In genomic region chr4:141229408-141230101, GRCh38 we compare ENCODE assay signal across 16 cellular contexts. TPM values are rescaled to one million over a fixed set of nuclear protein-coding genes. Genes with fewer than 3 reads are reported as not detected.
DNase-seq lines count a peak whose midpoint lies in the region; ATAC-seq and TF ChIP-seq lines count a peak whose summit lies in the region.
"Had no signal": no experiment of that assay in that cellular context is flagged by ENCODE, and none has a peak within 500 bp of the region (broad histone marks: within the 10 kb centered on the region; RNA-seq: fewer than 3 reads in every experiment).

No MANE protein-coding gene starts in this region.

- H3K4me1 Mint-ChIP-seq in memory B cell = peaks cover 13% of the 10 kb centered on the region
- peaks cover 4% of the 10 kb centered on the region for H3K4me1 Mint-ChIP-seq in osteocyte (ENCODE audit: unreplicated experiment)

- DNase-seq in NCI-H748 (lab: John Stamatoyannopoulos, UW; ENCODE audit: unreplicated experiment) (peak; percentile 1), NCI-H748 treated with DMSO at 0.1 percent for 48 hours (lab: John Stamatoyannopoulos, UW) (no peak), memory B cell (ENCODE audit: low spot score in 2 of 2) (no peak), C1 segment of cervical spinal cord (lab: John Stamatoyannopoulos, UW) (no peak), NCI-H2171 (lab: John Stamatoyannopoulos, UW) (no peak), osteocyte (ENCODE audit: extremely low spot score, unreplicated experiment) (no peak)
- DNase-seq: activated effector memory CD4-positive, alpha-beta T cell treated with anti-CD3 and anti-CD28 coated beads, Interleukin-2, amount 50 U/mL, for 16 hours; DMS 273 treated with DMSO at 0.1 percent for 48 hours; HFFc6; NCI-H446; pancreas; SHP77; stimulated activated CD4-positive, alpha-beta T cell treated with anti-CD3 and anti-CD28 coated beads, Interleukin-2, amount 100 ng/mL, for 24 hours; stomach had no signal

- H3K9me3 Mint-ChIP-seq in memory B cell (no peaks in the 10 kb centered on the region), osteocyte (ENCODE audit: unreplicated experiment) (no peaks in the 10 kb centered on the region)
- H3K9me3 Mint-ChIP-seq: HFFc6 had no signal

- H3K36me3 Mint-ChIP-seq in memory B cell (peaks cover 38% of the 10 kb centered on the region), osteocyte (ENCODE audit: unreplicated experiment) (peaks cover 61% of the 10 kb centered on the region)

- no peak for TF ChIP-seq CTCF in osteocyte (IDR thresholded peaks at IDR 0.05)

- H3K27me3 Mint-ChIP-seq in memory B cell (no peaks in the 10 kb centered on the region), osteocyte (ENCODE audit: unreplicated experiment) (no peaks in the 10 kb centered on the region)

- H3K4me3 Mint-ChIP-seq in memory B cell = no peak overlapping the region
- no peak overlapping the region for H3K4me3 Mint-ChIP-seq in osteocyte (ENCODE audit: unreplicated experiment)
- H3K4me3 Mint-ChIP-seq: HFFc6 had no signal

- H3K27ac Mint-ChIP-seq in memory B cell (peak overlapping the region; percentile 3), osteocyte (ENCODE audit: unreplicated experiment) (no peak overlapping the region)
- H3K27ac Mint-ChIP-seq: HFFc6 had no signal

- ATAC-seq in GM21576 (IDR thresholded peaks at IDR 0.05; ENCODE audit: unreplicated experiment) (peak; percentile 61), HG03159 (IDR thresholded peaks at IDR 0.05; ENCODE audit: unreplicated experiment) (peak; percentile 92), memory B cell (ENCODE audit: low read depth) (no peak)
- ATAC-seq: pancreas had no signal

RNA-seq across cellular contexts. Expression of gene ZNF330, which starts 8.9 kb away (rescaled TPM):
- 26.6 and 30.1 TPM in 2 replicates for total RNA-seq in osteocyte
